ENCODE assay signal across 8 cellular contexts in genomic region chr10:15370741-15371701, GRCh38. TPM values are rescaled to one million over a fixed set of nuclear protein-coding genes. Genes with fewer than 3 reads are reported as not detected.
A peak's percentile ranks its signal among the peaks of the same experiment; 100 is the strongest.
DNase-seq lines count a peak whose midpoint lies in the region; ATAC-seq and TF ChIP-seq lines count a peak whose summit lies in the region.

Gene FAM171A1, minus strand, starts transcription at chr10:15371289. Its CDS starts 237 bp downstream, at chr10:15371052.

- ATAC-seq in HG03108 (IDR thresholded peaks at IDR 0.05; ENCODE audit: unreplicated experiment) (peak; percentile 52), T-cell (replicated peaks in 1 of 4) (peak; percentile 80 to 85 (median 83)), left cardiac atrium (peak; percentile 75 to 86), upper lobe of right lung (peak; percentile 87)

- intact Hi-C loops in adrenal gland (cut with DNase I) = no loop called here
- intact Hi-C loops in left cardiac atrium (cut with DNase I) = loop anchor here (2.0 to 5.0 kb wide), 3 partner anchors 109 to 160 kb away; no protein-coding TSS in a partner anchor
- intact Hi-C loops in posterior vena cava (cut with DNase I) = loop anchor here in 1 of 2 donors (5.0 kb wide), 1 partner anchor 159 kb away; no protein-coding TSS in a partner anchor
- intact Hi-C loops in upper lobe of right lung (cut with DNase I) = no loop called here

- WGBS in adrenal gland, 4 donors = 2 to 26% (median 4%) methylated on average over 4 to 135 of the region's 135 CpGs

- no peaks in the 10 kb centered on the region for H3K9me3 Mint-ChIP-seq in T-cell

- TF ChIP-seq CTCF in adrenal gland (IDR thresholded peaks at IDR 0.05) (peak in 2 of 6 experiments; percentile 5 to 30), upper lobe of right lung (IDR thresholded peaks at IDR 0.05) (no peak)

- H3K36me3 Mint-ChIP-seq in T-cell = no peaks in the 10 kb centered on the region

- H3K27ac Mint-ChIP-seq in T-cell = no peak within 1 kb of the TSS

- H3K27me3 Mint-ChIP-seq in T-cell = peaks cover 3 to 19% of the 10 kb centered on the region in 2 donors

- H3K4me1 Mint-ChIP-seq in T-cell = peaks cover 0 to 14% (median 9%) of the 10 kb centered on the region in 3 donors

- peak within 1 kb of the TSS in 2 of 4 donors; percentile 28 to 80 for H3K4me3 ChIP-seq in adrenal gland
- peak within 1 kb of the TSS; percentile 63 for H3K4me3 ChIP-seq in upper lobe of right lung

- H3K27me3 ChIP-seq in adrenal gland (no peaks in the 10 kb centered on the region), upper lobe of right lung (peaks cover 7% of the 10 kb centered on the region)

- H3K36me3 ChIP-seq in adrenal gland (replicated peaks in 1 of 2) (no peaks in the 10 kb centered on the region), upper lobe of right lung (no peaks in the 10 kb centered on the region)

- peak within 1 kb of the TSS; percentile 73 to 81 (median 78) for H3K4me3 Mint-ChIP-seq in T-cell

- H3K9me3 ChIP-seq in adrenal gland (replicated peaks in 1 of 3) (no peaks in the 10 kb centered on the region), upper lobe of right lung (no peaks in the 10 kb centered on the region)

- H3K27ac ChIP-seq in adrenal gland = peak within 1 kb of the TSS in 2 of 5 donors; percentile 52 to 76
- peak within 1 kb of the TSS; percentile 68 for H3K27ac ChIP-seq in upper lobe of right lung

- H3K4me1 ChIP-seq in adrenal gland (replicated peaks in 1 of 2) (peaks cover 0 to 4% of the 10 kb centered on the region in 2 donors), upper lobe of right lung (no peaks in the 10 kb centered on the region)

- peak; percentile 41 for DNase-seq in NCI-H1105 treated with DMSO at 0.1 percent for 48 hours (lab: John Stamatoyannopoulos, UW)
- DNase-seq in NCI-H1105 (lab: John Stamatoyannopoulos, UW) = no peak
- DNase-seq in T-cell = peak; percentile 8 to 68 (median 50)
- DNase-seq in adrenal gland = peak in 6 of 7 donors; percentile 31 to 61 (median 47)
- peak; percentile 70 for DNase-seq in left cardiac atrium
- DNase-seq in posterior vena cava (ENCODE audit: low spot score) = no peak
- peak; percentile 75 for DNase-seq in upper lobe of right lung

- peak in 1 of 2 donors; percentile 13 for TF ChIP-seq POLR2A in adrenal gland (IDR thresholded peaks at IDR 0.05)

- CTCF ChIA-PET in T-cell (lab: Charles Lee) = interaction anchor here in 1 of 2 donors (0.6 kb wide), 1 partner anchor 399 kb away, joined by 3 read pairs; no protein-coding TSS in a partner anchor

- POLR2A ChIA-PET in T-cell (lab: Charles Lee) = no interaction called here

RNA-seq across cellular contexts. Expression of gene FAM171A1, which starts in this region (rescaled TPM):
- total RNA-seq in T-cell (1 to 10 TPM; 4.6 to 8.6 (median 7.2) TPM), adrenal gland (10 to 100 TPM in 1 of 8 donors, 1 to 10 TPM in 7; 3.5 to 13.1 (median 6.2) TPM), left cardiac atrium (10 to 100 TPM; 14.8 to 16.1 TPM), posterior vena cava (10 to 100 TPM; 12.1 to 16.3 TPM), upper lobe of right lung (17.3 TPM)
- 1 to 10 TPM; 4.0 to 5.6 (median 5.1) TPM for polyA plus RNA-seq in adrenal gland

Comparison
In these comparisons a context has a peak if more than half of its experiments do, and no peak if none do; other contexts are left out.
1. DNase-seq: peak in NCI-H1105 treated with DMSO at 0.1 percent for 48 hours (single experiment), T-cell (34 of 34), adrenal gland (6 of 7), left cardiac atrium (single experiment) and upper lobe of right lung (single experiment); none in NCI-H1105 (single experiment) and posterior vena cava (single experiment).
2. intact Hi-C loops: an anchor here in left cardiac atrium (2.0 to 5.0 kb wide); none called in adrenal gland and upper lobe of right lung.
3. Peak in every context shown above with its lines, with median percentiles within 50 percentile points of each other: ATAC-seq.